19 cellular contexts compared by ENCODE assay signal in the genomic region with DNA sequence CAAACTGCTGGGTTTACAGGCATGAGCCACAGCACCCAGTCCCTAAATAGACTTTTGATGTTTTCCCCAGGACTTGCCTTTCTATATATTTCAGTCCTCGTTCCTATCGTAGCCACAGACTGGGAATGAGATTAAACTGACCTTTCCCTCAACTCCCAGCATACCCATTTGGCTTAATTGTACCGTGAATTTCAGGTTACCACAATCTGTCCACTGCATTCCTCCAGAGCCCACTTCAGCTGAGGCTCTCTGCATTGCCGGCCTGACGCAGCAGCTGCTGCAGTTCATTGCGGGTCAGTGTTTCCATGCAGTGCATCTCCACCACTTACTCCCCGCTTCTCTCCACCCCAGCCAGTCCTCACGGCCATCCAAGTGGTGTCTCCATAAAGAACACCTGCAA.
"Had no signal": no experiment of that assay in that cellular context is flagged by ENCODE, and none has a peak within 500 bp of the region (broad histone marks: within the 10 kb centered on the region; RNA-seq: fewer than 3 reads in every experiment).

No MANE protein-coding gene starts in this region.

- DNase-seq: KBM-7, MV-4-11, NCI-H1048, NCI-H1105, NCI-H1417, NCI-H1436 treated with DMSO at 0.1 percent for 48 hours, NCI-H1694, NCI-H187 treated with DMSO at 0.1 percent for 48 hours, NCI-H2029 treated with DMSO at 0.1 percent for 48 hours, NCI-H2107, NCI-H2227 treated with DMSO at 0.1 percent for 48 hours, NCI-H446, NCI-H510A, NCI-H524 treated with DMSO at 0.1 percent for 48 hours, NCI-H69, NCI-H774, SHP77 had no signal

- ATAC-seq: SK-N-SH treated with all-trans-retinoic acid at 6 μM for 48 hours had no signal

- H3K27ac ChIP-seq: RWPE1 had no signal
